ENCODE assay signal across 14 cellular contexts in the genomic region with DNA sequence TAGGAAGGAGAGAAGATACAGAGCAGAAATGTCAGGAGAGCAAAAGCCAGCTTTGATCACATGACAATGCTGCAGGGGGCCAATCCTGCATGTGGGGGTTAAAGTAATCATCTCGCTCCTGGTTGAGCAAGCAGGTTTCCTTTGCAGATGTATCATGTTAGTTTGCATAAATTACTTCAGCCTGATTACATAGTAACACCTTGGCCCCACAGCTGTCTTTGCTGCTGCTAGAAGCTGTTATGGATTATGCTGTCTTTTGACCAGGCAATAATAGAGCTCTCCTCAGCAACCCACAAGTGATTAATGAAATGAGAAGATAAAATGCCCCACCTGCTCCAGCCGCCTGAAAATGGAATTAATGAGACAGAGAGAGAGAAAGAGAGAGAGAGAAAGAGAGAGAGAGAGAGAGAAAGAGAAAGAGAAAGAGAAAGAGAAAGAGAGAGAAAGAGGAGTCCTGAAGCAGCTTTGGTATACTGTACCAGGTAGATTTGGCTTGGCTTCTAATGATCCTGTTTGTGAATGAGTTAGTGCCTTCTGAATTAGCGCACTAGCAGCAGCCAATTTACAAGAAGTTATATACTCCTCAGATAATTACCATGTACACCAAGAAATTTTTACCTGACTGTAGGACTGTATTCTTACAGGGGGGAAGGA.
DNase-seq lines count a peak whose midpoint lies in the region; ATAC-seq, FAIRE-seq and TF ChIP-seq lines count a peak whose summit lies in the region.
"Had no signal": no experiment of that assay in that cellular context is flagged by ENCODE, and none has a peak within 500 bp of the region (broad histone marks: within the 10 kb centered on the region; RNA-seq: fewer than 3 reads in every experiment).

No MANE protein-coding gene starts in this region.

- H3K4me3 ChIP-seq in right lobe of liver (no peak overlapping the region), HepG2 (replicated peaks in 1 of 3; ENCODE audit: insufficient read depth in 1 of 3, low read depth in 2 of 3, low read length in 3 of 3) (no peak overlapping the region), mesenchymal stem cell (ENCODE audit: insufficient read depth in 1 of 2, low read depth in 1 of 2, low read length in 2 of 2) (no peak overlapping the region)
- H3K4me3 ChIP-seq: coronary artery had no signal

- H2BK15ac ChIP-seq in mesenchymal stem cell (ENCODE audit: low read depth, poor library complexity, severe bottlenecking) = no peak overlapping the region

- H3K23ac ChIP-seq in mesenchymal stem cell (ENCODE audit: low read length in 2 of 2) = no peak overlapping the region

- H3K4me2 ChIP-seq in HepG2 (ENCODE audit: low read depth, low read length) (no peak overlapping the region), mesenchymal stem cell (ENCODE audit: low read length, poor library complexity, severe bottlenecking) (no peak overlapping the region)

- H3K27ac ChIP-seq in right lobe of liver (no peak overlapping the region), HepG2 (ENCODE audit: extremely low read length, insufficient read depth, low read length) (no peak overlapping the region), mesenchymal stem cell (ENCODE audit: low read length, poor library complexity, severe bottlenecking) (no peak overlapping the region)
- H3K27ac ChIP-seq: coronary artery, epithelial cell of prostate had no signal

- no peak overlapping the region for H2BK12ac ChIP-seq in mesenchymal stem cell (ENCODE audit: low read length in 2 of 2)

- H2AK5ac ChIP-seq in mesenchymal stem cell (ENCODE audit: low read length, severe bottlenecking) = no peak overlapping the region

- H3K4me1 Mint-ChIP-seq in activated T-helper 1 cell treated with anti-CD3 and anti-CD28 coated beads, Interleukin-12 subunit alpha, Interleukin-12 subunit beta, Interleukin-2, Interleukin-4 antibody, amounts not matched to agents 30 ng/mL and 10 ng/mL and 1 ng/mL, durations not matched to agents 14 hours and 24 hours and 36 hours (ENCODE audit: low read depth) = peaks cover 19% of the 10 kb centered on the region
- H3K4me1 Mint-ChIP-seq in CD14-positive monocyte = peaks cover 19% of the 10 kb centered on the region

- peak overlapping the region; percentile 77 for H3K4me3 Mint-ChIP-seq in activated T-helper 1 cell treated with anti-CD3 and anti-CD28 coated beads, Interleukin-12 subunit alpha, Interleukin-12 subunit beta, Interleukin-2, Interleukin-4 antibody, amounts not matched to agents 30 ng/mL and 10 ng/mL and 1 ng/mL, durations not matched to agents 14 hours and 24 hours and 36 hours
- peak overlapping the region in 1 of 2 donors; percentile 22 for H3K4me3 Mint-ChIP-seq in CD14-positive monocyte

- H3K18ac ChIP-seq in mesenchymal stem cell (ENCODE audit: low read depth in 1 of 2, low read length in 2 of 2) = no peak overlapping the region

- no peaks in the 10 kb centered on the region for H3K4me1 ChIP-seq in right lobe of liver
- no peaks in the 10 kb centered on the region for H3K4me1 ChIP-seq in HepG2 (ENCODE audit: insufficient read depth, low read length)
- H3K4me1 ChIP-seq in mesenchymal stem cell (ENCODE audit: control insufficient read depth, insufficient read depth, low read depth, low read length) = no peaks in the 10 kb centered on the region

- CTCF ChIA-PET in HepG2 (lab: Yijun Ruan, JAX; ENCODE audit: low intra/inter-chr PET ratio, low total read pairs) = no interaction called here

- intact Hi-C loops in right lobe of liver (cut with DNase I) = no loop called here
- intact Hi-C loops in HepG2 (cut with micrococcal nuclease; ENCODE audit: unreplicated experiment) = no loop called here
- intact Hi-C loops in activated T-helper 1 cell treated with anti-CD3 and anti-CD28 coated beads, Interleukin-12 subunit alpha, Interleukin-12 subunit beta, Interleukin-2, Interleukin-4 antibody, amounts not matched to agents 30 ng/mL and 10 ng/mL and 1 ng/mL, durations not matched to agents 14 hours and 24 hours and 36 hours (cut with micrococcal nuclease) = loop anchor here (10.0 kb wide), 1 partner anchor 78 kb away; no protein-coding TSS in a partner anchor
- intact Hi-C loops in CD14-positive monocyte (cut with micrococcal nuclease) = no loop called here

- in situ Hi-C loops in HepG2 (cut with HindIII; ENCODE audit: extremely low pct_ligation_motif_present, low pct_unique_long_range_greater_than_20kb) = no loop called here

- peaks cover 2% of the 10 kb centered on the region for H3K36me3 Mint-ChIP-seq in activated T-helper 1 cell treated with anti-CD3 and anti-CD28 coated beads, Interleukin-12 subunit alpha, Interleukin-12 subunit beta, Interleukin-2, Interleukin-4 antibody, amounts not matched to agents 30 ng/mL and 10 ng/mL and 1 ng/mL, durations not matched to agents 14 hours and 24 hours and 36 hours (ENCODE audit: low read depth)
- H3K36me3 Mint-ChIP-seq in CD14-positive monocyte = no peaks in the 10 kb centered on the region

- peaks cover 2% of the 10 kb centered on the region for H3K27me3 Mint-ChIP-seq in activated T-helper 1 cell treated with anti-CD3 and anti-CD28 coated beads, Interleukin-12 subunit alpha, Interleukin-12 subunit beta, Interleukin-2, Interleukin-4 antibody, amounts not matched to agents 30 ng/mL and 10 ng/mL and 1 ng/mL, durations not matched to agents 14 hours and 24 hours and 36 hours (ENCODE audit: insufficient read depth)
- H3K27me3 Mint-ChIP-seq in CD14-positive monocyte (ENCODE audit: low read depth in 3 of 3) = peaks cover 0 to 5% (median 4%) of the 10 kb centered on the region in 3 donors

- H2BK120ac ChIP-seq in mesenchymal stem cell (ENCODE audit: low read depth, low read length) = no peak overlapping the region

- H2AFZ ChIP-seq in HepG2 (ENCODE audit: low read length) = no peak overlapping the region
- H2AFZ ChIP-seq in mesenchymal stem cell (ENCODE audit: low read depth, low read length) = no peak overlapping the region

- H3K9me3 ChIP-seq in right lobe of liver = no peaks in the 10 kb centered on the region
- H3K9me3 ChIP-seq in HepG2 (ENCODE audit: low read length) = no peaks in the 10 kb centered on the region
- H3K9me3 ChIP-seq in mesenchymal stem cell (ENCODE audit: control insufficient read depth, low read length) = peaks cover 4% of the 10 kb centered on the region

- H4K20me1 ChIP-seq in HepG2 (ENCODE audit: insufficient read depth, low read length) = no peaks in the 10 kb centered on the region

- H3K9ac ChIP-seq in HepG2 (ENCODE audit: insufficient read depth, low read depth, low read length) (no peak overlapping the region), mesenchymal stem cell (ENCODE audit: low read length) (no peak overlapping the region)

- peak in 3 of 4 donors; percentile 19 to 52 (median 28) for ATAC-seq in right lobe of liver
- ATAC-seq in HepG2 = no peak
- no peak for ATAC-seq in GM19023 (IDR thresholded peaks at IDR 0.05; ENCODE audit: unreplicated experiment)
- no peak for ATAC-seq in esophagus mucosa

- no peak overlapping the region for H3K14ac ChIP-seq in mesenchymal stem cell (ENCODE audit: low read length in 2 of 2)

- DNase-seq in right lobe of liver (no peak), HepG2 (ENCODE audit: low spot score) (no peak), NCI-H2029 treated with DMSO at 0.1 percent for 48 hours (lab: John Stamatoyannopoulos, UW) (peak; percentile 9), mesenchymal stem cell (no peak), CD14-positive monocyte (ENCODE audit: low spot score) (no peak)
- no peak for DNase-seq in activated T-helper 1 cell treated with anti-CD3 and anti-CD28 coated beads, Interleukin-12 subunit alpha, Interleukin-12 subunit beta, Interleukin-2, Interleukin-4 antibody, amounts not matched to agents 30 ng/mL and 10 ng/mL and 1 ng/mL, durations not matched to agents 14 hours and 24 hours and 36 hours (ENCODE audit: low spot score)
- DNase-seq: activated gamma-delta T cell, H7, NCI-H2171 treated with DMSO at 0.1 percent for 48 hours, retina had no signal

- POLR2A ChIA-PET in HepG2 (lab: Yijun Ruan, JAX) = no interaction called here

- FAIRE-seq in HepG2 (lab: Jason Lieb, UNC) = no peak

- BruUV-seq in HepG2 (replicated peaks; lab: Mats Ljungman, UMichigan) = no TSS peak

- no peak overlapping the region for H3K4ac ChIP-seq in mesenchymal stem cell (ENCODE audit: low read depth in 1 of 2, low read length in 2 of 2)

- no peaks in the 10 kb centered on the region for H3K27me3 ChIP-seq in right lobe of liver
- no peaks in the 10 kb centered on the region for H3K27me3 ChIP-seq in HepG2 (ENCODE audit: control insufficient read depth in 1 of 2, insufficient read depth in 2 of 2, low read length in 2 of 2)
- H3K27me3 ChIP-seq in mesenchymal stem cell (ENCODE audit: control insufficient read depth in 1 of 2, insufficient read depth in 1 of 2, low read length in 2 of 2) = no peaks in the 10 kb centered on the region

- H3K9me3 Mint-ChIP-seq in activated T-helper 1 cell treated with anti-CD3 and anti-CD28 coated beads, Interleukin-12 subunit alpha, Interleukin-12 subunit beta, Interleukin-2, Interleukin-4 antibody, amounts not matched to agents 30 ng/mL and 10 ng/mL and 1 ng/mL, durations not matched to agents 14 hours and 24 hours and 36 hours = peaks cover 11% of the 10 kb centered on the region
- peaks cover 0 to 7% (median 3%) of the 10 kb centered on the region in 7 donors for H3K9me3 Mint-ChIP-seq in CD14-positive monocyte

- no peaks in the 10 kb centered on the region for H3K79me1 ChIP-seq in mesenchymal stem cell (replicated peaks; ENCODE audit: low read length, poor library complexity, severe bottlenecking)

- TF ChIP-seq CTCF in right lobe of liver (IDR thresholded peaks at IDR 0.05) (no peak), HepG2 (CRISPR knock-in tag; IDR thresholded peaks at IDR 0.05) (no peak), CD14-positive monocyte (IDR thresholded peaks at IDR 0.05) (no peak)

- H2BK5ac ChIP-seq in mesenchymal stem cell (ENCODE audit: low read depth, low read length, poor library complexity, severe bottlenecking) = no peak overlapping the region

- H3K27ac Mint-ChIP-seq in activated T-helper 1 cell treated with anti-CD3 and anti-CD28 coated beads, Interleukin-12 subunit alpha, Interleukin-12 subunit beta, Interleukin-2, Interleukin-4 antibody, amounts not matched to agents 30 ng/mL and 10 ng/mL and 1 ng/mL, durations not matched to agents 14 hours and 24 hours and 36 hours = peak overlapping the region; percentile 77
- H3K27ac Mint-ChIP-seq in CD14-positive monocyte = no peak overlapping the region

- H3K36me3 ChIP-seq in right lobe of liver (no peaks in the 10 kb centered on the region), HepG2 (replicated peaks in 1 of 2; ENCODE audit: control insufficient read depth in 1 of 2, insufficient read depth in 2 of 2, low read length in 2 of 2) (no peaks in the 10 kb centered on the region), mesenchymal stem cell (ENCODE audit: control insufficient read depth in 1 of 2, insufficient read depth in 2 of 2, low read depth in 1 of 2, low read length in 2 of 2) (no peaks in the 10 kb centered on the region)

- 51% methylated on average over 3 of the region's 3 CpGs for WGBS in right lobe of liver (ENCODE audit: insufficient coverage, low coverage, low lambda C conversion rate, missing lambda C conversion rate)
- 45% methylated on average over 2 of the region's 3 CpGs for WGBS in HepG2 (ENCODE audit: low lambda C conversion rate)
- 44% methylated on average over 2 of the region's 3 CpGs for WGBS in mesenchymal stem cell

- TF ChIP-seq EP300 in HepG2 (IDR thresholded peaks at IDR 0.05; ENCODE audit: low read depth in 2 of 2, low read length in 2 of 2) (no peak), HepG2 (CRISPR knock-in tag; IDR thresholded peaks at IDR 0.05; ENCODE audit: borderline replicate concordance) (no peak)

- H4K8ac ChIP-seq in mesenchymal stem cell (ENCODE audit: low read length) = no peak overlapping the region

- no peak for TF ChIP-seq POLR2A in right lobe of liver (IDR thresholded peaks at IDR 0.05)
- TF ChIP-seq POLR2A in HepG2 (IDR thresholded peaks at IDR 0.05; ENCODE audit: insufficient read depth in 1 of 2, low read depth in 2 of 2, low read length in 2 of 2) = no peak

- H3K79me2 ChIP-seq in HepG2 (ENCODE audit: insufficient read depth, low read length) = no peaks in the 10 kb centered on the region

- no peak for TF ChIP-seq RAD21 in HepG2 (CRISPR knock-in tag; IDR thresholded peaks at IDR 0.05)

- H4K91ac ChIP-seq in mesenchymal stem cell (ENCODE audit: low read length) = no peak overlapping the region

Comparison
In these comparisons a context has a peak if more than half of its experiments do, and no peak if none do; other contexts are left out.
1. ATAC-seq: peak in right lobe of liver (3 of 4); none in HepG2 (single experiment), GM19023 (single experiment) and esophagus mucosa (single experiment).